Comparison of ENCODE assay signal across 13 cellular contexts in genomic region chr3:79767194-79767952, GRCh38. TPM values are rescaled to one million over a fixed set of nuclear protein-coding genes. Genes with fewer than 3 reads are reported as not detected.
DNase-seq lines count a peak whose midpoint lies in the region; ATAC-seq and TF ChIP-seq lines count a peak whose summit lies in the region.
"Had no signal": no experiment of that assay in that cellular context is flagged by ENCODE, and none has a peak within 500 bp of the region (broad histone marks: within the 10 kb centered on the region; RNA-seq: fewer than 3 reads in every experiment).

No MANE protein-coding gene starts in this region.

- no peak overlapping the region for H3K4me3 Mint-ChIP-seq in mesothelial cell of epicardium
- no peak overlapping the region for H3K4me3 Mint-ChIP-seq in type B pancreatic cell
- H3K4me3 Mint-ChIP-seq: activated T-cell treated with anti-CD3 and anti-CD28 coated beads, Interleukin-2, amount 50 U/mL, for 24 hours; T-helper 1 cell treated with Interleukin-12 subunit alpha and Interleukin-12 subunit beta and Interleukin-4 antibody, amounts not matched to agents 30 μg/mL and 1 μg/mL, for 36 hours had no signal

- TF ChIP-seq CTCF in mesothelial cell of epicardium (IDR thresholded peaks at IDR 0.05; ENCODE audit: unreplicated experiment) (peak; percentile 25), type B pancreatic cell (conservative IDR thresholded peaks at IDR 0.05) (peak; percentile 72)

- H3K36me3 ChIP-seq in aorta (ENCODE audit: control insufficient read depth in 1 of 2, insufficient read depth in 2 of 2, low read length in 1 of 2) = no peaks in the 10 kb centered on the region
- H3K36me3 ChIP-seq: heart right ventricle had no signal

- peaks cover 7% of the 10 kb centered on the region for H3K4me1 Mint-ChIP-seq in mesothelial cell of epicardium
- peaks cover 11% of the 10 kb centered on the region for H3K4me1 Mint-ChIP-seq in type B pancreatic cell (ENCODE audit: unreplicated experiment)

- no peak overlapping the region for H3K27ac ChIP-seq in aorta (ENCODE audit: low read depth in 1 of 2, low read length in 2 of 2)
- H3K27ac ChIP-seq: heart right ventricle had no signal

- peak overlapping the region in 1 of 2 donors; percentile 4 for H3K4me3 ChIP-seq in aorta (ENCODE audit: low read length in 2 of 2)

- intact Hi-C loops in aorta (cut with DNase I) = no loop called here

- WGBS in aorta, 2 donors = 1% methylated on average over 27 of the region's 27 CpGs

- H3K9me3 ChIP-seq in aorta (ENCODE audit: control insufficient read depth, low read length) = no peaks in the 10 kb centered on the region
- H3K9me3 ChIP-seq: heart right ventricle had no signal

- H3K27me3 Mint-ChIP-seq in mesothelial cell of epicardium (ENCODE audit: low read depth) = peaks cover 11% of the 10 kb centered on the region
- peaks cover 46% of the 10 kb centered on the region for H3K27me3 Mint-ChIP-seq in type B pancreatic cell

- ATAC-seq in GM21717 (IDR thresholded peaks at IDR 0.05; ENCODE audit: unreplicated experiment) = no peak
- ATAC-seq in aorta (ENCODE audit: low FRiP score) = no peak
- ATAC-seq: heart right ventricle had no signal

- DNase-seq in NCI-H748 (lab: John Stamatoyannopoulos, UW; ENCODE audit: unreplicated experiment) (peak; percentile 18), NCI-H748 treated with DMSO at 0.1 percent for 48 hours (lab: John Stamatoyannopoulos, UW) (no peak), dermis blood vessel endothelial cell (peak; percentile 52), mesothelial cell of epicardium (ENCODE audit: low spot score in 2 of 2, unreplicated experiment in 2 of 2) (no peak), type B pancreatic cell (ENCODE audit: extremely low spot score, unreplicated experiment) (no peak), NCI-H1694 (lab: John Stamatoyannopoulos, UW) (no peak), aorta (no peak)
- DNase-seq: activated T-cell treated with anti-CD3 and anti-CD28 coated beads, Interleukin-2, amount 50 U/mL, for 24 hours; cerebellar nuclear complex; heart right ventricle; stimulated activated CD8-positive, alpha-beta memory T cell treated with anti-CD3 and anti-CD28 coated beads, Interleukin-4, amount 100 ng/mL, for 48 hours had no signal

- H3K27ac Mint-ChIP-seq in mesothelial cell of epicardium (no peak overlapping the region), type B pancreatic cell (no peak overlapping the region)
- H3K27ac Mint-ChIP-seq: activated T-cell treated with anti-CD3 and anti-CD28 coated beads, Interleukin-2, amount 50 U/mL, for 24 hours; T-helper 1 cell treated with Interleukin-12 subunit alpha and Interleukin-12 subunit beta and Interleukin-4 antibody, amounts not matched to agents 30 μg/mL and 1 μg/mL, for 36 hours had no signal

- H3K36me3 Mint-ChIP-seq in mesothelial cell of epicardium (no peaks in the 10 kb centered on the region), type B pancreatic cell (no peaks in the 10 kb centered on the region)

- no peaks in the 10 kb centered on the region for H3K27me3 ChIP-seq in aorta (ENCODE audit: control insufficient read depth in 1 of 2, insufficient read depth in 2 of 2, low read length in 1 of 2)

- peaks cover 0 to 5% of the 10 kb centered on the region in 2 donors for H3K4me1 ChIP-seq in aorta (ENCODE audit: control insufficient read depth in 1 of 2, insufficient read depth in 2 of 2, low read length in 2 of 2)

- H3K9me3 Mint-ChIP-seq in mesothelial cell of epicardium (no peaks in the 10 kb centered on the region), type B pancreatic cell (no peaks in the 10 kb centered on the region)
- H3K9me3 Mint-ChIP-seq: activated T-cell treated with anti-CD3 and anti-CD28 coated beads, Interleukin-2, amount 50 U/mL, for 24 hours had no signal

RNA-seq across cellular contexts. Expression of gene ROBO1, which starts 0.4 kb away (rescaled TPM):
- total RNA-seq in dermis blood vessel endothelial cell = 0.47 and 1.0 TPM in 2 replicates
- 124 to 143 TPM (median 130 TPM) in 3 replicates for total RNA-seq in mesothelial cell of epicardium
- 60.2 and 182 TPM in 2 replicates for total RNA-seq in type B pancreatic cell (ENCODE audit: low replicate concordance)
- total RNA-seq in aorta = 10 to 100 TPM; 28.2 to 33.1 TPM
- 1 to 10 TPM; 2.1 to 5.0 TPM for polyA plus RNA-seq in aorta

Comparison
In these comparisons a context has a peak if more than half of its experiments do, and no peak if none do; other contexts are left out.
1. DNase-seq: peak in NCI-H748 (single experiment) and dermis blood vessel endothelial cell (single experiment); none in NCI-H748 treated with DMSO at 0.1 percent for 48 hours (single experiment), mesothelial cell of epicardium (0 of 2), type B pancreatic cell (single experiment), NCI-H1694 (single experiment) and aorta (0 of 2).
2. RNA of gene ROBO1, which starts 0.4 kb away (total RNA-seq): 60.2 to 182 TPM in type B pancreatic cell, 124 to 143 TPM in mesothelial cell of epicardium and 28.2 to 33.1 TPM in aorta; 0.47 to 1.0 TPM in dermis blood vessel endothelial cell; every median in the first group is over 10 times any median in the second.